ENCODE assay signal across 26 cellular contexts in genomic region chr22:39081557-39081956, GRCh38. TPM values are rescaled to one million over a fixed set of nuclear protein-coding genes. Genes with fewer than 3 reads are reported as not detected.
DNase-seq lines count a peak whose midpoint lies in the region; ATAC-seq and TF ChIP-seq lines count a peak whose summit lies in the region.
"Had no signal": no experiment of that assay in that cellular context is flagged by ENCODE, and none has a peak within 500 bp of the region (broad histone marks: within the 10 kb centered on the region; RNA-seq: fewer than 3 reads in every experiment).

No MANE protein-coding gene starts in this region.

- H3K36me3 ChIP-seq in left ventricle myocardium inferior (no peaks in the 10 kb centered on the region), right lobe of liver (no peaks in the 10 kb centered on the region), aorta (ENCODE audit: control insufficient read depth in 1 of 2, insufficient read depth in 2 of 2, low read length in 1 of 2) (no peaks in the 10 kb centered on the region)

- intact Hi-C loops in left ventricle myocardium superior (cut with micrococcal nuclease) (no loop called here), left ventricle myocardium inferior (cut with micrococcal nuclease) (no loop called here), right lobe of liver (cut with DNase I) (no loop called here), aorta (cut with DNase I) (no loop called here)

- peak overlapping the region; percentile 36 for H3K4me3 Mint-ChIP-seq in activated CD8-positive, alpha-beta T cell treated with anti-CD3 and anti-CD28 coated beads, Interleukin-2, amount 10 ng/mL, durations not matched to agents 7 days and 5 days
- H3K4me3 Mint-ChIP-seq in memory B cell: no peak overlapping the region
- H3K4me3 Mint-ChIP-seq: H9 had no signal

- H3K4me3 ChIP-seq in left ventricle myocardium inferior: no peak overlapping the region
- H3K4me3 ChIP-seq in right lobe of liver: no peak overlapping the region
- H3K4me3 ChIP-seq in aorta (ENCODE audit: low read length in 2 of 2): no peak overlapping the region
- H3K4me3 ChIP-seq: Peyer's patch, tibial artery had no signal

- TF ChIP-seq CTCF in left ventricle myocardium inferior (IDR thresholded peaks at IDR 0.05; ENCODE audit: borderline replicate concordance): no peak
- no peak for TF ChIP-seq CTCF in right lobe of liver (IDR thresholded peaks at IDR 0.05)

- TF ChIP-seq POLR2A in right lobe of liver (IDR thresholded peaks at IDR 0.05): no peak

- CTCF ChIA-PET in activated CD8-positive, alpha-beta T cell treated with anti-CD3 and anti-CD28 coated beads, Interleukin-2, amount 10 ng/mL, durations not matched to agents 7 days and 5 days (lab: Charles Lee): interaction anchor here (1.2 kb wide), 1 partner anchor 36 kb away, joined by 3 read pairs; no protein-coding TSS in a partner anchor

- POLR2A ChIA-PET in activated CD8-positive, alpha-beta T cell treated with anti-CD3 and anti-CD28 coated beads, Interleukin-2, amount 10 ng/mL, durations not matched to agents 7 days and 5 days (lab: Charles Lee): no interaction called here

- H3K4me1 Mint-ChIP-seq in activated CD8-positive, alpha-beta T cell treated with anti-CD3 and anti-CD28 coated beads, Interleukin-2, amount 10 ng/mL, durations not matched to agents 7 days and 5 days (ENCODE audit: low read depth): peaks cover 71% of the 10 kb centered on the region
- H3K4me1 Mint-ChIP-seq in memory B cell: peaks cover 26% of the 10 kb centered on the region

- H3K27me3 Mint-ChIP-seq in activated CD8-positive, alpha-beta T cell treated with anti-CD3 and anti-CD28 coated beads, Interleukin-2, amount 10 ng/mL, durations not matched to agents 7 days and 5 days (ENCODE audit: low read depth): no peaks in the 10 kb centered on the region
- H3K27me3 Mint-ChIP-seq in memory B cell: no peaks in the 10 kb centered on the region

- H3K27ac ChIP-seq in left ventricle myocardium inferior (replicated peaks) (no peak overlapping the region), right lobe of liver (no peak overlapping the region), aorta (ENCODE audit: low read depth in 1 of 2, low read length in 2 of 2) (no peak overlapping the region)
- H3K27ac ChIP-seq: Peyer's patch, tibial artery had no signal

- WGBS in right lobe of liver (ENCODE audit: insufficient coverage, low coverage, low lambda C conversion rate, missing lambda C conversion rate): 86% methylated on average over 8 of the region's 8 CpGs
- WGBS in aorta, 2 donors: 75 to 81% methylated on average over 8 of the region's 8 CpGs

- H3K4me1 ChIP-seq in left ventricle myocardium inferior: peaks cover 14% of the 10 kb centered on the region
- H3K4me1 ChIP-seq in right lobe of liver: no peaks in the 10 kb centered on the region
- no peaks in the 10 kb centered on the region for H3K4me1 ChIP-seq in aorta (ENCODE audit: control insufficient read depth in 1 of 2, insufficient read depth in 2 of 2, low read length in 2 of 2)

- no peaks in the 10 kb centered on the region for H3K9me3 Mint-ChIP-seq in activated CD8-positive, alpha-beta T cell treated with anti-CD3 and anti-CD28 coated beads, Interleukin-2, amount 10 ng/mL, durations not matched to agents 7 days and 5 days (ENCODE audit: insufficient read depth)
- H3K9me3 Mint-ChIP-seq in memory B cell: no peaks in the 10 kb centered on the region
- H3K9me3 Mint-ChIP-seq: H9 had no signal

- DNase-seq in left ventricle myocardium superior (peak; percentile 18), left ventricle myocardium inferior (no peak), memory B cell (ENCODE audit: low spot score in 2 of 2) (no peak), right lobe of liver (no peak), aorta (no peak), kidney glomerular epithelial cell (lab: John Stamatoyannopoulos, UW) (no peak)
- no peak for DNase-seq in activated CD8-positive, alpha-beta T cell treated with anti-CD3 and anti-CD28 coated beads, Interleukin-2, amount 10 ng/mL, durations not matched to agents 7 days and 5 days
- DNase-seq: activated naive CD4-positive, alpha-beta T cell treated with anti-CD3 and anti-CD28 coated beads, Interleukin-2, amount 50 U/mL, for 16 hours; DND-41; effector CD8-positive, alpha-beta T cell; H9; hypothalamus; islet precursor cell; Karpas-422; NCI-H1048; NCI-H2029 treated with DMSO at 0.1 percent for 48 hours; NK-92 treated with Interleukin-12 subunit alpha and Interleukin-12 subunit beta, amount 100 ng/mL, for 24 hours; stimulated activated naive CD4-positive, alpha-beta T cell treated with Interleukin-2 at 50 U/mL for 16 hours; T-helper 9 cell; tibial artery had no signal

- H3K9me3 ChIP-seq in left ventricle myocardium inferior (replicated peaks): no peaks in the 10 kb centered on the region
- no peaks in the 10 kb centered on the region for H3K9me3 ChIP-seq in right lobe of liver
- no peaks in the 10 kb centered on the region for H3K9me3 ChIP-seq in aorta (ENCODE audit: control insufficient read depth, low read length)
- H3K9me3 ChIP-seq: Peyer's patch, tibial artery had no signal

- H3K27ac Mint-ChIP-seq in activated CD8-positive, alpha-beta T cell treated with anti-CD3 and anti-CD28 coated beads, Interleukin-2, amount 10 ng/mL, durations not matched to agents 7 days and 5 days: peak overlapping the region; percentile 84
- peak overlapping the region; percentile 91 for H3K27ac Mint-ChIP-seq in memory B cell

- no peak for ATAC-seq in left ventricle myocardium superior
- no peak for ATAC-seq in activated CD8-positive, alpha-beta T cell treated with anti-CD3 and anti-CD28 coated beads, Interleukin-2, amount 10 ng/mL, durations not matched to agents 7 days and 5 days
- ATAC-seq in memory B cell (ENCODE audit: low read depth): no peak
- no peak for ATAC-seq in GM18907 (IDR thresholded peaks at IDR 0.05; ENCODE audit: unreplicated experiment)
- ATAC-seq in right lobe of liver: no peak
- no peak for ATAC-seq in aorta (ENCODE audit: low FRiP score)
- ATAC-seq: activated CD4-positive, CD25-positive, alpha-beta regulatory T cell treated with anti-CD3 and anti-CD28 coated beads, Interleukin-2, amount 50 U/mL, for 24 hours; esophagus mucosa had no signal

- H3K27me3 ChIP-seq in left ventricle myocardium inferior (ENCODE audit: low read depth): no peaks in the 10 kb centered on the region
- no peaks in the 10 kb centered on the region for H3K27me3 ChIP-seq in right lobe of liver
- no peaks in the 10 kb centered on the region for H3K27me3 ChIP-seq in aorta (ENCODE audit: control insufficient read depth in 1 of 2, insufficient read depth in 2 of 2, low read length in 1 of 2)
- H3K27me3 ChIP-seq: Peyer's patch had no signal

- H3K36me3 Mint-ChIP-seq in activated CD8-positive, alpha-beta T cell treated with anti-CD3 and anti-CD28 coated beads, Interleukin-2, amount 10 ng/mL, durations not matched to agents 7 days and 5 days (ENCODE audit: low read depth): peaks cover 78% of the 10 kb centered on the region
- H3K36me3 Mint-ChIP-seq in memory B cell: peaks cover 22% of the 10 kb centered on the region

RNA-seq across cellular contexts. Expression of gene APOBEC3G, which starts 4.5 kb away (rescaled TPM):
- total RNA-seq in left ventricle myocardium superior (3.9 TPM), left ventricle myocardium inferior (4.2 TPM), right lobe of liver (1 to 10 TPM in 5 of 6 experiments, under 1 TPM in 1; 0.42 to 3.0 (median 2.0) TPM), aorta (1 to 10 TPM; 7.0 to 9.5 TPM)
- 100 to 1,000 TPM; 134 to 138 TPM for total RNA-seq in activated CD8-positive, alpha-beta T cell treated with anti-CD3 and anti-CD28 coated beads, Interleukin-2, amount 10 ng/mL, durations not matched to agents 7 days and 5 days
- polyA plus RNA-seq in aorta: 10 to 100 TPM in 1 of 2 donors, 1 to 10 TPM in 1; 6.3 to 10.1 TPM

RNA-seq across cellular contexts. Expression of gene APOBEC3H, which starts 15.5 kb away (rescaled TPM):
- total RNA-seq in left ventricle myocardium superior (0.40 TPM), left ventricle myocardium inferior (0.41 TPM), right lobe of liver (under 1 TPM in 1 of 6 experiments, not detected in 5; 0.31 TPM), aorta (not detected)
- total RNA-seq in activated CD8-positive, alpha-beta T cell treated with anti-CD3 and anti-CD28 coated beads, Interleukin-2, amount 10 ng/mL, durations not matched to agents 7 days and 5 days: 10 to 100 TPM; 82.8 to 89.7 TPM
- polyA plus RNA-seq in aorta: not detected
- total RNA-seq: esophagus mucosa, frontal cortex, NCI-H460, Peyer's patch had no signal

RNA-seq across cellular contexts. Expression of gene APOBEC3F, which starts 40.9 kb away (rescaled TPM):
- total RNA-seq in left ventricle myocardium superior: 4.4 TPM
- 4.8 TPM for total RNA-seq in left ventricle myocardium inferior
- total RNA-seq in activated CD8-positive, alpha-beta T cell treated with anti-CD3 and anti-CD28 coated beads, Interleukin-2, amount 10 ng/mL, durations not matched to agents 7 days and 5 days: 10 to 100 TPM; 43.1 to 48.8 TPM
- 1 to 10 TPM; 2.0 to 6.6 (median 4.5) TPM for total RNA-seq in right lobe of liver
- total RNA-seq in aorta: 1 to 10 TPM; 6.3 to 9.4 TPM
- polyA plus RNA-seq in aorta: 1 to 10 TPM; 4.9 to 9.5 TPM

Comparison
In these comparisons a context has a peak if more than half of its experiments do, and no peak if none do; other contexts are left out.
1. RNA of gene APOBEC3G, which starts 4.5 kb away (total RNA-seq): 134 to 138 TPM in activated CD8-positive, alpha-beta T cell treated with anti-CD3 and anti-CD28 coated beads, Interleukin-2, amount 10 ng/mL, durations not matched to agents 7 days and 5 days; 7.0 to 9.5 TPM in aorta, 4.2 TPM in left ventricle myocardium inferior (single experiment), 3.9 TPM in left ventricle myocardium superior (single experiment) and 0.42 to 3.0 TPM in right lobe of liver; every median in the first group is over 10 times any median in the second.
2. RNA of gene APOBEC3H, which starts 15.5 kb away (total RNA-seq): 82.8 to 89.7 TPM in activated CD8-positive, alpha-beta T cell treated with anti-CD3 and anti-CD28 coated beads, Interleukin-2, amount 10 ng/mL, durations not matched to agents 7 days and 5 days; 0.41 TPM in left ventricle myocardium inferior (single experiment), 0.40 TPM in left ventricle myocardium superior (single experiment), not detected in aorta and 0.31 TPM in right lobe of liver; every median in the first group is over 10 times any median in the second.